26 cellular contexts compared by ENCODE assay signal in the genomic region with DNA sequence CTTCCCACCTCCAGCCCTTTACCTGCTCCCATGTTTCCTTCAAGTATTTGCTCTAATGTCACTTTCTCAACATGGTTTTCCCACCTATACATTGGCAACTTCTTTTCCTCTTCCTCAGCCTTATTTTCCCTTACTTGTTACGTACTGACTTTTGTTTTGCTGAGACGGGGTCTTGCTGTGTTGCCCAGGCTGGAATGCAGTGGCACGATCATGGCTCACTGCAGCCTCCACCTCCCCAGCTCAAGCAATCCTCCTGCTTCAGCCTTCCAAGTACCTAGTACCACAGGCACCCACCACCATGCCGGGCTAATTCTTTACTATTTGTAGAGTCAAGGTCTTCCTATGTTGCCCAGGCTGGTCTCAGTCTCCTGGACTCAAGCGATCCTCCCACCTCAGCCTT. TPM values are rescaled to one million over a fixed set of nuclear protein-coding genes. Genes with fewer than 3 reads are reported as not detected.
"Had no signal": no experiment of that assay in that cellular context is flagged by ENCODE, and none has a peak within 500 bp of the region (broad histone marks: within the 10 kb centered on the region; RNA-seq: fewer than 3 reads in every experiment).

No MANE protein-coding gene starts in this region.

- H3K4me2 ChIP-seq: SK-N-SH had no signal

- H3K9ac ChIP-seq: SK-N-SH had no signal

- H3K27ac Mint-ChIP-seq: IgD-negative memory B cell had no signal

- H3K9me3 ChIP-seq: SK-N-SH had no signal

- FAIRE-seq: RCC 7860 had no signal

- H3K9me2 ChIP-seq: SK-N-SH had no signal

- DNase-seq: KBM-7, MV-4-11, NCI-H1048, NCI-H1105, NCI-H1417, NCI-H146, NCI-H1694 treated with DMSO at 0.1 percent for 48 hours, NCI-H1930, NCI-H2081 treated with DMSO at 0.1 percent for 48 hours, NCI-H2171, NCI-H226, NCI-H446, NCI-H510A, NCI-H524 treated with DMSO at 0.1 percent for 48 hours, NCI-H69, NCI-H774, RPMI8226, SHP77, SK-N-SH, T-helper 1 cell had no signal

- H3K9me3 Mint-ChIP-seq: IgD-negative memory B cell had no signal

RNA-seq across cellular contexts. Expression of a gene that starts 5.0 kb away (rescaled TPM):
- total RNA-seq: HT1080, LHCN-M2, MCF 10A, SK-MEL-5 had no signal
- polyA plus RNA-seq: IgD-negative memory B cell, SK-N-SH had no signal

RNA-seq across cellular contexts. Expression of a gene that starts 32.3 kb away (rescaled TPM):
- polyA plus RNA-seq: IgD-negative memory B cell had no signal

RNA-seq across cellular contexts. Expression of a gene that starts 44.7 kb away (rescaled TPM):
- total RNA-seq: HT1080, LHCN-M2, MCF 10A, SK-MEL-5 had no signal
- polyA plus RNA-seq: IgD-negative memory B cell, SK-N-SH had no signal

RNA-seq across cellular contexts. Expression of a gene that starts 49.1 kb away (rescaled TPM):
- total RNA-seq: HT1080, LHCN-M2, MCF 10A had no signal
- polyA plus RNA-seq: IgD-negative memory B cell had no signal
